In the genomic region with DNA sequence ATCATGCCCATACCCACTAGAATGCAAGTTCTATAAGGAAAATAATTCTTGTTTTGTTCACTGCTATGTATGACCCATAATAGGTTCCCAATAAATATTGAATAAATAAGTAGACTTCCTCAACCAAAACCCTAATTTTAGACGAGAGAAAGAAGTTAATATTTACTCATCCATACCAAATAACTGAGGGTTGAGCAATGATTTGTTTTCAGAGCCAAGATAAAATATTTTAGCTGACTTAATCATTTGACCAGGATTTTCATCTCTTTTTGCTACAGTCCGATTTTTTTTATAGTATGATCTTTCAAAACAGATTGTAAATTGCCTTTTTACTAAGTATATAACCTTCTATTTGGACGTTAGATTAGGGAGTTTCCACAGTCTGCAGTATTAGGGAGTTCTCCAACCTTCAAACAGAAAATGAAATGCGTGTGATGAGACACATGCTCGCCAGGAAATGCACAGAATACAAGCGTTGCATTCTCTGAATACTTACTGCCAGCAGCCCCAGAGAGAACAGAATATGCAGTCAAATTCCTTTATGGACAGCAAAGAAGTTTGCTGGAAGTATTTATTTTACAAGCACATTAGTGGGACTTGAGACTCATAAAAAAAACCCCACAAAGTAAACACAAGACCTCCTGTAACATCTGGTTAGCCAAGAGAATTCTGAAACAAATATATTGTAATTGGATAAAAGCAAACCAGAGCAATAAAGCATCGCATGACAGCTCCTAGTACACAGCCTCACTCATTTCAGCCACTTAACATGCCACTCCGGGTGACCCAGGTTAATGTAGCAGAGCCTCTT, we compare ENCODE assay signal across 13 cellular contexts.
A peak's percentile ranks its signal among the peaks of the same experiment; 100 is the strongest.
DNase-seq lines count a peak whose midpoint lies in the region; ATAC-seq and TF ChIP-seq lines count a peak whose summit lies in the region.
"Had no signal": no experiment of that assay in that cellular context is flagged by ENCODE, and none has a peak within 500 bp of the region (broad histone marks: within the 10 kb centered on the region; RNA-seq: fewer than 3 reads in every experiment).

No MANE protein-coding gene starts in this region.

- 14% methylated on average over 8 of the region's 8 CpGs for WGBS in hepatocyte (ENCODE audit: low lambda C conversion rate, missing lambda C conversion rate)
- WGBS in spleen, 5 donors = 50 to 67% (median 60%) methylated on average over 8 of the region's 8 CpGs

- H2AFZ ChIP-seq in hepatocyte = no peak overlapping the region

- H3K9me3 ChIP-seq in hepatocyte (ENCODE audit: low read depth) (no peaks in the 10 kb centered on the region), spleen (no peaks in the 10 kb centered on the region), T-helper 17 cell (ENCODE audit: control insufficient read depth, low read length, poor library complexity, severe bottlenecking) (no peaks in the 10 kb centered on the region)

- no peaks in the 10 kb centered on the region for H3K36me3 Mint-ChIP-seq in T-helper 17 cell (ENCODE audit: low read depth)

- H3K4me3 Mint-ChIP-seq in T-helper 17 cell = no peak overlapping the region

- no peak for ATAC-seq in HG02885 (IDR thresholded peaks at IDR 0.05; ENCODE audit: poor library complexity, unreplicated experiment)
- no peak for ATAC-seq in T-helper 17 cell

- no peak for TF ChIP-seq POLR2A in spleen (IDR thresholded peaks at IDR 0.05)

- H3K4me3 ChIP-seq in hepatocyte (no peak overlapping the region), spleen (no peak overlapping the region)

- H3K27me3 Mint-ChIP-seq in T-helper 17 cell = peaks cover 11% of the 10 kb centered on the region

- H3K4me2 ChIP-seq in hepatocyte = peak overlapping the region; percentile 24

- H3K79me2 ChIP-seq in hepatocyte = no peaks in the 10 kb centered on the region

- peak; percentile 52 for DNase-seq in NCI-H1105 treated with DMSO at 0.1 percent for 48 hours (lab: John Stamatoyannopoulos, UW)
- no peak for DNase-seq in NCI-H1105 (lab: John Stamatoyannopoulos, UW)
- peak; percentile 42 for DNase-seq in SW480 (ENCODE audit: low spot score)
- peak; percentile 49 for DNase-seq in hepatocyte (ENCODE audit: low spot score)
- no peak for DNase-seq in spleen
- no peak for DNase-seq in NCI-H2107 treated with DMSO at 0.1 percent for 48 hours (lab: John Stamatoyannopoulos, UW; ENCODE audit: unreplicated experiment)
- no peak for DNase-seq in T-helper 17 cell
- DNase-seq: activated CD4-positive, alpha-beta T cell treated with anti-CD3 and anti-CD28 coated beads, Interleukin-2, amount 50 U/mL, for 4 hours; caudate nucleus; posterior cingulate gyrus; RPMI8226 had no signal

- intact Hi-C loops in spleen (cut with DNase I; ENCODE audit: low total_unique reads) = no loop called here

- H3K9me2 ChIP-seq in hepatocyte (replicated peaks; ENCODE audit: insufficient read depth) = no peaks in the 10 kb centered on the region

- H3K27me3 ChIP-seq in hepatocyte = no peaks in the 10 kb centered on the region
- no peaks in the 10 kb centered on the region for H3K27me3 ChIP-seq in spleen (replicated peaks in 1 of 7)

- no peaks in the 10 kb centered on the region for H3K36me3 ChIP-seq in hepatocyte (replicated peaks; ENCODE audit: insufficient read depth, low read depth)
- no peaks in the 10 kb centered on the region for H3K36me3 ChIP-seq in spleen

- no peaks in the 10 kb centered on the region for H4K20me1 ChIP-seq in hepatocyte (ENCODE audit: insufficient read depth, poor library complexity, severe bottlenecking)

- TF ChIP-seq CTCF in hepatocyte (IDR thresholded peaks at IDR 0.05; ENCODE audit: poor library complexity) (no peak), spleen (IDR thresholded peaks at IDR 0.05 in 8 of 11, conservative IDR thresholded peaks at IDR 0.05 in 3 of 11) (no peak)

- peaks cover 8% of the 10 kb centered on the region for H3K4me1 ChIP-seq in hepatocyte (ENCODE audit: insufficient read depth)
- no peaks in the 10 kb centered on the region for H3K4me1 ChIP-seq in spleen

- no peak overlapping the region for H3K27ac Mint-ChIP-seq in T-helper 17 cell

- H3K27ac ChIP-seq in hepatocyte = peak overlapping the region; percentile 33
- H3K27ac ChIP-seq in spleen = peak overlapping the region in 2 of 8 donors; percentile 5 to 21
- H3K27ac ChIP-seq: 22Rv1 had no signal

- H3K4me1 Mint-ChIP-seq in T-helper 17 cell = peaks cover 2% of the 10 kb centered on the region

Comparison
In these comparisons a context has a peak if more than half of its experiments do, and no peak if none do; other contexts are left out.
1. DNase-seq: peak in NCI-H1105 treated with DMSO at 0.1 percent for 48 hours (single experiment), SW480 (single experiment) and hepatocyte (single experiment); none in NCI-H1105 (single experiment), spleen (single experiment), NCI-H2107 treated with DMSO at 0.1 percent for 48 hours (single experiment) and T-helper 17 cell (0 of 3).